Comparison of ENCODE assay signal across 12 cellular contexts in genomic region chr11:128324051-128324481, GRCh38.
DNase-seq lines count a peak whose midpoint lies in the region; ATAC-seq and TF ChIP-seq lines count a peak whose summit lies in the region.
"Had no signal": no experiment of that assay in that cellular context is flagged by ENCODE, and none has a peak within 500 bp of the region (broad histone marks: within the 10 kb centered on the region; RNA-seq: fewer than 3 reads in every experiment).

No MANE protein-coding gene starts in this region.

- intact Hi-C loops in activated T-helper 1 cell treated with anti-CD3 and anti-CD28 coated beads, Interleukin-12 subunit alpha, Interleukin-12 subunit beta, Interleukin-2, Interleukin-4 antibody, amounts not matched to agents 30 ng/mL and 10 ng/mL and 1 ng/mL, durations not matched to agents 14 hours and 24 hours and 36 hours (cut with micrococcal nuclease), result loop anchor here (1.0 kb wide), 9 partner anchors 16 to 304 kb away; no protein-coding TSS in a partner anchor

- no peaks in the 10 kb centered on the region for H3K27me3 Mint-ChIP-seq in activated T-helper 1 cell treated with anti-CD3 and anti-CD28 coated beads, Interleukin-12 subunit alpha, Interleukin-12 subunit beta, Interleukin-2, Interleukin-4 antibody, amounts not matched to agents 30 ng/mL and 10 ng/mL and 1 ng/mL, durations not matched to agents 14 hours and 24 hours and 36 hours (ENCODE audit: insufficient read depth)

- WGBS in upper lobe of left lung, 2 donors, result 78 to 79% methylated on average over 9 of the region's 9 CpGs

- peaks cover 0 to 5% of the 10 kb centered on the region in 2 donors for H3K4me1 ChIP-seq in mucosa of rectum (ENCODE audit: control insufficient read depth in 2 of 2, insufficient read depth in 2 of 2, low read length in 2 of 2)
- H3K4me1 ChIP-seq in upper lobe of left lung, result peaks cover 11 to 26% (median 17%) of the 10 kb centered on the region in 4 donors
- H3K4me1 ChIP-seq: sigmoid colon had no signal

- no peaks in the 10 kb centered on the region for H3K36me3 ChIP-seq in mucosa of rectum (ENCODE audit: control insufficient read depth in 2 of 2, insufficient read depth in 2 of 2, low read length in 2 of 2)
- H3K36me3 ChIP-seq in upper lobe of left lung, result no peaks in the 10 kb centered on the region
- H3K36me3 ChIP-seq: sigmoid colon had no signal

- no peak overlapping the region for H3K4me3 ChIP-seq in mucosa of rectum (ENCODE audit: low read length in 2 of 2)
- no peak overlapping the region for H3K4me3 ChIP-seq in upper lobe of left lung
- H3K4me3 ChIP-seq: sigmoid colon had no signal

- no peak for ATAC-seq in upper lobe of left lung (ENCODE audit: low FRiP score in 2 of 2)
- no peak for ATAC-seq in GM19324 (IDR thresholded peaks at IDR 0.05; ENCODE audit: low FRiP score, unreplicated experiment)

- TF ChIP-seq EP300 in upper lobe of left lung (IDR thresholded peaks at IDR 0.05), result no peak

- H3K27me3 ChIP-seq in mucosa of rectum (ENCODE audit: control insufficient read depth in 2 of 2, insufficient read depth in 2 of 2, low read length in 2 of 2) (no peaks in the 10 kb centered on the region), upper lobe of left lung (no peaks in the 10 kb centered on the region)
- H3K27me3 ChIP-seq: sigmoid colon had no signal

- peak overlapping the region; percentile 70 for H3K4me3 Mint-ChIP-seq in activated T-helper 1 cell treated with anti-CD3 and anti-CD28 coated beads, Interleukin-12 subunit alpha, Interleukin-12 subunit beta, Interleukin-2, Interleukin-4 antibody, amounts not matched to agents 30 ng/mL and 10 ng/mL and 1 ng/mL, durations not matched to agents 14 hours and 24 hours and 36 hours
- H3K4me3 Mint-ChIP-seq: nephron had no signal

- peaks cover 18% of the 10 kb centered on the region for H3K36me3 Mint-ChIP-seq in activated T-helper 1 cell treated with anti-CD3 and anti-CD28 coated beads, Interleukin-12 subunit alpha, Interleukin-12 subunit beta, Interleukin-2, Interleukin-4 antibody, amounts not matched to agents 30 ng/mL and 10 ng/mL and 1 ng/mL, durations not matched to agents 14 hours and 24 hours and 36 hours (ENCODE audit: low read depth)

- peak; percentile 67 for DNase-seq in stimulated activated CD4-positive, alpha-beta T cell treated with anti-CD3 and anti-CD28 coated beads, Interleukin-1b, Interleukin-23, amount 100 ng/mL, for 48 hours
- DNase-seq in stimulated activated CD4-positive, alpha-beta T cell treated with anti-CD3 and anti-CD28 coated beads, Interleukin-12 subunit alpha, Interleukin-12 subunit beta, amount 100 ng/mL, for 4 hours, result no peak
- DNase-seq in activated T-helper 1 cell treated with anti-CD3 and anti-CD28 coated beads, Interleukin-12 subunit alpha, Interleukin-12 subunit beta, Interleukin-2, Interleukin-4 antibody, amounts not matched to agents 30 ng/mL and 10 ng/mL and 1 ng/mL, durations not matched to agents 14 hours and 24 hours and 36 hours (ENCODE audit: low spot score), result no peak
- peak in 1 of 2 donors; percentile 29 for DNase-seq in upper lobe of left lung
- DNase-seq in NCI-H1092 treated with DMSO at 0.1 percent for 48 hours (lab: John Stamatoyannopoulos, UW), result no peak
- DNase-seq in T1000 (lab: John Stamatoyannopoulos, UW), result no peak
- DNase-seq: amygdala, RPMI8226, sigmoid colon had no signal

- H3K27ac ChIP-seq in mucosa of rectum (ENCODE audit: low read depth in 2 of 2, low read length in 2 of 2) (peak overlapping the region; percentile 56 to 66), upper lobe of left lung (peak overlapping the region; percentile 3 to 57 (median 56))
- H3K27ac ChIP-seq: sigmoid colon had no signal

- no peak for TF ChIP-seq CTCF in upper lobe of left lung (IDR thresholded peaks at IDR 0.05)

- peaks cover 91% of the 10 kb centered on the region for H3K4me1 Mint-ChIP-seq in activated T-helper 1 cell treated with anti-CD3 and anti-CD28 coated beads, Interleukin-12 subunit alpha, Interleukin-12 subunit beta, Interleukin-2, Interleukin-4 antibody, amounts not matched to agents 30 ng/mL and 10 ng/mL and 1 ng/mL, durations not matched to agents 14 hours and 24 hours and 36 hours (ENCODE audit: low read depth)

- H3K27ac Mint-ChIP-seq in activated T-helper 1 cell treated with anti-CD3 and anti-CD28 coated beads, Interleukin-12 subunit alpha, Interleukin-12 subunit beta, Interleukin-2, Interleukin-4 antibody, amounts not matched to agents 30 ng/mL and 10 ng/mL and 1 ng/mL, durations not matched to agents 14 hours and 24 hours and 36 hours, result peak overlapping the region; percentile 95
- H3K27ac Mint-ChIP-seq: nephron had no signal

- no peaks in the 10 kb centered on the region for H3K9me3 ChIP-seq in mucosa of rectum (ENCODE audit: control insufficient read depth in 2 of 2, low read length in 2 of 2)
- H3K9me3 ChIP-seq in upper lobe of left lung, result no peaks in the 10 kb centered on the region
- H3K9me3 ChIP-seq: sigmoid colon had no signal

- peak overlapping the region in 1 of 2 donors; percentile 5 for H3K9ac ChIP-seq in mucosa of rectum (ENCODE audit: low read depth in 1 of 2, low read length in 2 of 2)

- H3K9me3 Mint-ChIP-seq in activated T-helper 1 cell treated with anti-CD3 and anti-CD28 coated beads, Interleukin-12 subunit alpha, Interleukin-12 subunit beta, Interleukin-2, Interleukin-4 antibody, amounts not matched to agents 30 ng/mL and 10 ng/mL and 1 ng/mL, durations not matched to agents 14 hours and 24 hours and 36 hours, result no peaks in the 10 kb centered on the region
- H3K9me3 Mint-ChIP-seq: nephron had no signal

- TF ChIP-seq POLR2A in upper lobe of left lung (IDR thresholded peaks at IDR 0.05), result no peak
